1 cellular context compared by ENCODE assay signal in the genomic region with DNA sequence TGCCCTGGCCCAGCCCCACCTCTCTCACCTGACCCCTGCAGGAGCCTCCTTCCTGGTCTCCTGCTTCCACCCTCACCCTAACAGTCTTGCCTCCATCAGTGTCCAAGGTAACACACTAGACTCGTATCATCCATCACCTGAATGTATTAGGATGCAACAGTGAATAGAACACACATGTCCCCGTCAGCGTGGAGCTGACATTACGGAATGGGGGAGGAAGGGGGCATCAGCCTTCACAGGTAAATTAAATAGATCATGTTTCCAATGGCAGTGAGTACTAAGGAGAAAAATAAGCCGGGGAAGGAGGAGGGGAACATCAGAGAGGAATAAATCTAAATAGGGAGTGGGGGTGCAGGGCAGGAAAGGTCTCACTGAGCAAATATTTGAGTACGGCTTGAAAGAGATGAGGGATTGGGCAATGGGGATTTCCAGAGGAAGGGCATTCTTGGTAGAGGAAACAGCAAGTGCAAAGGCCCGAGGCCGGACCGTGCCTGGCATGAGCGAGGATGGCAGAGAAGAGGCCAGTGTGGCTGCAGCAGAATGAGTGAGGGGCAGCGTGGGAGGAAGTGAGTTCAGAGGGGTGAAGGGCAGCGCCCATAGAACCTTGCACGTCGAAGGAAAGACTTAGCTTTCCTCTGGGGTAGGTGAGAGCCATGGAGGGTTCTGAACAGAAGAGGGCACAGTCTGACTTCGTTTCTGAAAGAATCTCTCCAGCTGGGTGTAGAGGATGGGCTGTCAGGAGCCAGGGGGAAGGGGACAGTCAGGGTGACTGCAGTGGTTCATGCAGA.
TF ChIP-seq lines count a peak whose summit lies in the region.

No MANE protein-coding gene starts in this region.

TF ChIP-seq in HepG2, 621 proteins besides CTCF, POLR2A, EP300 and RAD21 (continued from another document and continues in another):
- TF ChIP-seq, protein P1, sequence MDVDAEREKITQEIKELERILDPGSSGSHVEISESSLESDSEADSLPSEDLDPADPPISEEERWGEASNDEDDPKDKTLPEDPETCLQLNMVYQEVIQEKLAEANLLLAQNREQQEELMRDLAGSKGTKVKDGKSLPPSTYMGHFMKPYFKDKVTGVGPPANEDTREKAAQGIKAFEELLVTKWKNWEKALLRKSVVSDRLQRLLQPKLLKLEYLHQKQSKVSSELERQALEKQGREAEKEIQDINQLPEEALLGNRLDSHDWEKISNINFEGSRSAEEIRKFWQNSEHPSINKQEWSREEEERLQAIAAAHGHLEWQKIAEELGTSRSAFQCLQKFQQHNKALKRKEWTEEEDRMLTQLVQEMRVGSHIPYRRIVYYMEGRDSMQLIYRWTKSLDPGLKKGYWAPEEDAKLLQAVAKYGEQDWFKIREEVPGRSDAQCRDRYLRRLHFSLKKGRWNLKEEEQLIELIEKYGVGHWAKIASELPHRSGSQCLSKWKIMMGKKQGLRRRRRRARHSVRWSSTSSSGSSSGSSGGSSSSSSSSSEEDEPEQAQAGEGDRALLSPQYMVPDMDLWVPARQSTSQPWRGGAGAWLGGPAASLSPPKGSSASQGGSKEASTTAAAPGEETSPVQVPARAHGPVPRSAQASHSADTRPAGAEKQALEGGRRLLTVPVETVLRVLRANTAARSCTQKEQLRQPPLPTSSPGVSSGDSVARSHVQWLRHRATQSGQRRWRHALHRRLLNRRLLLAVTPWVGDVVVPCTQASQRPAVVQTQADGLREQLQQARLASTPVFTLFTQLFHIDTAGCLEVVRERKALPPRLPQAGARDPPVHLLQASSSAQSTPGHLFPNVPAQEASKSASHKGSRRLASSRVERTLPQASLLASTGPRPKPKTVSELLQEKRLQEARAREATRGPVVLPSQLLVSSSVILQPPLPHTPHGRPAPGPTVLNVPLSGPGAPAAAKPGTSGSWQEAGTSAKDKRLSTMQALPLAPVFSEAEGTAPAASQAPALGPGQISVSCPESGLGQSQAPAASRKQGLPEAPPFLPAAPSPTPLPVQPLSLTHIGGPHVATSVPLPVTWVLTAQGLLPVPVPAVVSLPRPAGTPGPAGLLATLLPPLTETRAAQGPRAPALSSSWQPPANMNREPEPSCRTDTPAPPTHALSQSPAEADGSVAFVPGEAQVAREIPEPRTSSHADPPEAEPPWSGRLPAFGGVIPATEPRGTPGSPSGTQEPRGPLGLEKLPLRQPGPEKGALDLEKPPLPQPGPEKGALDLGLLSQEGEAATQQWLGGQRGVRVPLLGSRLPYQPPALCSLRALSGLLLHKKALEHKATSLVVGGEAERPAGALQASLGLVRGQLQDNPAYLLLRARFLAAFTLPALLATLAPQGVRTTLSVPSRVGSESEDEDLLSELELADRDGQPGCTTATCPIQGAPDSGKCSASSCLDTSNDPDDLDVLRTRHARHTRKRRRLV (CRISPR knock-in tag; IDR thresholded peaks at IDR 0.05): peak; percentile 90
- no peak for TF ChIP-seq MTF2 (CRISPR knock-in tag; IDR thresholded peaks at IDR 0.05; ENCODE audit: borderline replicate concordance)
- peak; percentile 88 for TF ChIP-seq ZNF788 (CRISPR knock-in tag; IDR thresholded peaks at IDR 0.05; ENCODE audit: borderline replicate concordance)
- TF ChIP-seq ZZZ3 (CRISPR knock-in tag; IDR thresholded peaks at IDR 0.05; ENCODE audit: borderline replicate concordance): peak; percentile 93
- TF ChIP-seq, protein P2, sequence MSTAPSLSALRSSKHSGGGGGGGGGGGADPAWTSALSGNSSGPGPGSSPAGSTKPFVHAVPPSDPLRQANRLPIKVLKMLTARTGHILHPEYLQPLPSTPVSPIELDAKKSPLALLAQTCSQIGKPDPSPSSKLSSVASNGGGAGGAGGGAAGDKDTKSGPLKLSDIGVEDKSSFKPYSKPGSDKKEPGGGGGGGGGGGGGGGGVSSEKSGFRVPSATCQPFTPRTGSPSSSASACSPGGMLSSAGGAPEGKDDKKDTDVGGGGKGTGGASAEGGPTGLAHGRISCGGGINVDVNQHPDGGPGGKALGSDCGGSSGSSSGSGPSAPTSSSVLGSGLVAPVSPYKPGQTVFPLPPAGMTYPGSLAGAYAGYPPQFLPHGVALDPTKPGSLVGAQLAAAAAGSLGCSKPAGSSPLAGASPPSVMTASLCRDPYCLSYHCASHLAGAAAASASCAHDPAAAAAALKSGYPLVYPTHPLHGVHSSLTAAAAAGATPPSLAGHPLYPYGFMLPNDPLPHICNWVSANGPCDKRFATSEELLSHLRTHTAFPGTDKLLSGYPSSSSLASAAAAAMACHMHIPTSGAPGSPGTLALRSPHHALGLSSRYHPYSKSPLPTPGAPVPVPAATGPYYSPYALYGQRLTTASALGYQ (CRISPR knock-in tag; IDR thresholded peaks at IDR 0.05): peak; percentile 97
- TF ChIP-seq, protein P3, sequence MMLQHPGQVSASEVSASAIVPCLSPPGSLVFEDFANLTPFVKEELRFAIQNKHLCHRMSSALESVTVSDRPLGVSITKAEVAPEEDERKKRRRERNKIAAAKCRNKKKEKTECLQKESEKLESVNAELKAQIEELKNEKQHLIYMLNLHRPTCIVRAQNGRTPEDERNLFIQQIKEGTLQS (CRISPR knock-in tag; IDR thresholded peaks at IDR 0.05): peak; percentile 54; the same call in 1 of the 2 replicates
- peak; percentile 92 for TF ChIP-seq KAT8 (CRISPR knock-in tag; IDR thresholded peaks at IDR 0.05)
- no peak for TF ChIP-seq SYNCRIP (IDR thresholded peaks at IDR 0.05; ENCODE audit: insufficient read depth, low read depth, low read length)
- TF ChIP-seq ZNF230 (CRISPR knock-in tag; IDR thresholded peaks at IDR 0.05): peak; percentile 97; the same call in 1 of the 2 replicates
- peak; percentile 89 for TF ChIP-seq ESRRA (CRISPR knock-in tag; IDR thresholded peaks at IDR 0.05; ENCODE audit: low read depth)
- peak; percentile 52; the same call in 1 of the 2 replicates for TF ChIP-seq KDM5A (IDR thresholded peaks at IDR 0.05; ENCODE audit: borderline replicate concordance, low read length)
- TF ChIP-seq ZFP82 (CRISPR knock-in tag; IDR thresholded peaks at IDR 0.05; ENCODE audit: borderline replicate concordance): peak; percentile 96; the same call in 1 of the 2 replicates
- TF ChIP-seq NR1H2 (CRISPR knock-in tag; IDR thresholded peaks at IDR 0.05; ENCODE audit: borderline replicate concordance, low read depth): peak; percentile 87; the same call in 1 of the 2 replicates
- 0 out of 2 replicates have a peak, but pooled peaks have one; percentile 23 for TF ChIP-seq SP2 (CRISPR knock-in tag; IDR thresholded peaks at IDR 0.05)
- no peak for TF ChIP-seq ATRX (CRISPR knock-in tag; IDR thresholded peaks at IDR 0.05; ENCODE audit: borderline replicate concordance)
- TF ChIP-seq HDAC1 (CRISPR knock-in tag; IDR thresholded peaks at IDR 0.05): peak; percentile 99
- peak; percentile 34; the same call in 1 of the 3 replicates for TF ChIP-seq MXI1 (IDR thresholded peaks at IDR 0.05; ENCODE audit: borderline replicate concordance, low read depth, low read length)
- TF ChIP-seq, protein P4, sequence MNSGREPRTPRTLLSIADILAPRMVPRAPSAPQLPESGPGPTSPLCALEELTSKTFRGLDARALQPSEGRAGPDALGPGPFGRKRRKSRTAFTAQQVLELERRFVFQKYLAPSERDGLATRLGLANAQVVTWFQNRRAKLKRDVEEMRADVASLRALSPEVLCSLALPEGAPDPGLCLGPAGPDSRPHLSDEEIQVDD (CRISPR knock-in tag; IDR thresholded peaks at IDR 0.05; ENCODE audit: borderline replicate concordance): no peak
- no peak for TF ChIP-seq WIZ (CRISPR knock-in tag; IDR thresholded peaks at IDR 0.05)
- TF ChIP-seq ZFYVE20 (CRISPR knock-in tag; IDR thresholded peaks at IDR 0.05; ENCODE audit: borderline replicate concordance, low read depth): 0 out of 2 replicates have a peak, but pooled peaks have one; percentile 63
- TF ChIP-seq, protein P5, sequence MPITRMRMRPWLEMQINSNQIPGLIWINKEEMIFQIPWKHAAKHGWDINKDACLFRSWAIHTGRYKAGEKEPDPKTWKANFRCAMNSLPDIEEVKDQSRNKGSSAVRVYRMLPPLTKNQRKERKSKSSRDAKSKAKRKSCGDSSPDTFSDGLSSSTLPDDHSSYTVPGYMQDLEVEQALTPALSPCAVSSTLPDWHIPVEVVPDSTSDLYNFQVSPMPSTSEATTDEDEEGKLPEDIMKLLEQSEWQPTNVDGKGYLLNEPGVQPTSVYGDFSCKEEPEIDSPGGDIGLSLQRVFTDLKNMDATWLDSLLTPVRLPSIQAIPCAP (CRISPR knock-in tag; IDR thresholded peaks at IDR 0.05; ENCODE audit: low read depth): no peak
- TF ChIP-seq, protein P6, sequence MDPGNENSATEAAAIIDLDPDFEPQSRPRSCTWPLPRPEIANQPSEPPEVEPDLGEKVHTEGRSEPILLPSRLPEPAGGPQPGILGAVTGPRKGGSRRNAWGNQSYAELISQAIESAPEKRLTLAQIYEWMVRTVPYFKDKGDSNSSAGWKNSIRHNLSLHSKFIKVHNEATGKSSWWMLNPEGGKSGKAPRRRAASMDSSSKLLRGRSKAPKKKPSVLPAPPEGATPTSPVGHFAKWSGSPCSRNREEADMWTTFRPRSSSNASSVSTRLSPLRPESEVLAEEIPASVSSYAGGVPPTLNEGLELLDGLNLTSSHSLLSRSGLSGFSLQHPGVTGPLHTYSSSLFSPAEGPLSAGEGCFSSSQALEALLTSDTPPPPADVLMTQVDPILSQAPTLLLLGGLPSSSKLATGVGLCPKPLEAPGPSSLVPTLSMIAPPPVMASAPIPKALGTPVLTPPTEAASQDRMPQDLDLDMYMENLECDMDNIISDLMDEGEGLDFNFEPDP (CRISPR knock-in tag; conservative IDR thresholded peaks at IDR 0.05): no peak
- no peak for TF ChIP-seq MLLT10 (CRISPR knock-in tag; IDR thresholded peaks at IDR 0.05)
- TF ChIP-seq ZSCAN9 (CRISPR knock-in tag; IDR thresholded peaks at IDR 0.05; ENCODE audit: borderline replicate concordance): peak; percentile 93
- no peak; the same call in 1 of the 2 replicates for TF ChIP-seq KMT2B (CRISPR knock-in tag; IDR thresholded peaks at IDR 0.05)
- no peak for TF ChIP-seq ZNF7 (CRISPR knock-in tag; IDR thresholded peaks at IDR 0.05)
- TF ChIP-seq CENPT (CRISPR knock-in tag; IDR thresholded peaks at IDR 0.05; ENCODE audit: low read depth): 0 out of 2 replicates have a peak, but pooled peaks have one; percentile 17
- 0 out of 2 replicates have a peak, but pooled peaks have one; percentile 38 for TF ChIP-seq ZNF550 (CRISPR knock-in tag; IDR thresholded peaks at IDR 0.05; ENCODE audit: borderline replicate concordance)
- TF ChIP-seq, protein P7, sequence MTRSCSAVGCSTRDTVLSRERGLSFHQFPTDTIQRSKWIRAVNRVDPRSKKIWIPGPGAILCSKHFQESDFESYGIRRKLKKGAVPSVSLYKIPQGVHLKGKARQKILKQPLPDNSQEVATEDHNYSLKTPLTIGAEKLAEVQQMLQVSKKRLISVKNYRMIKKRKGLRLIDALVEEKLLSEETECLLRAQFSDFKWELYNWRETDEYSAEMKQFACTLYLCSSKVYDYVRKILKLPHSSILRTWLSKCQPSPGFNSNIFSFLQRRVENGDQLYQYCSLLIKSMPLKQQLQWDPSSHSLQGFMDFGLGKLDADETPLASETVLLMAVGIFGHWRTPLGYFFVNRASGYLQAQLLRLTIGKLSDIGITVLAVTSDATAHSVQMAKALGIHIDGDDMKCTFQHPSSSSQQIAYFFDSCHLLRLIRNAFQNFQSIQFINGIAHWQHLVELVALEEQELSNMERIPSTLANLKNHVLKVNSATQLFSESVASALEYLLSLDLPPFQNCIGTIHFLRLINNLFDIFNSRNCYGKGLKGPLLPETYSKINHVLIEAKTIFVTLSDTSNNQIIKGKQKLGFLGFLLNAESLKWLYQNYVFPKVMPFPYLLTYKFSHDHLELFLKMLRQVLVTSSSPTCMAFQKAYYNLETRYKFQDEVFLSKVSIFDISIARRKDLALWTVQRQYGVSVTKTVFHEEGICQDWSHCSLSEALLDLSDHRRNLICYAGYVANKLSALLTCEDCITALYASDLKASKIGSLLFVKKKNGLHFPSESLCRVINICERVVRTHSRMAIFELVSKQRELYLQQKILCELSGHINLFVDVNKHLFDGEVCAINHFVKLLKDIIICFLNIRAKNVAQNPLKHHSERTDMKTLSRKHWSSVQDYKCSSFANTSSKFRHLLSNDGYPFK (CRISPR knock-in tag; IDR thresholded peaks at IDR 0.05; ENCODE audit: borderline replicate concordance): peak; percentile 80
- TF ChIP-seq, protein P8, sequence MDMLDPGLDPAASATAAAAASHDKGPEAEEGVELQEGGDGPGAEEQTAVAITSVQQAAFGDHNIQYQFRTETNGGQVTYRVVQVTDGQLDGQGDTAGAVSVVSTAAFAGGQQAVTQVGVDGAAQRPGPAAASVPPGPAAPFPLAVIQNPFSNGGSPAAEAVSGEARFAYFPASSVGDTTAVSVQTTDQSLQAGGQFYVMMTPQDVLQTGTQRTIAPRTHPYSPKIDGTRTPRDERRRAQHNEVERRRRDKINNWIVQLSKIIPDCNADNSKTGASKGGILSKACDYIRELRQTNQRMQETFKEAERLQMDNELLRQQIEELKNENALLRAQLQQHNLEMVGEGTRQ (IDR thresholded peaks at IDR 0.05; ENCODE audit: low read depth, low read length): no peak
- TF ChIP-seq, protein P8 (CRISPR knock-in tag; IDR thresholded peaks at IDR 0.05; ENCODE audit: borderline replicate concordance): no peak
- TF ChIP-seq ZNF292 (CRISPR knock-in tag; IDR thresholded peaks at IDR 0.05; ENCODE audit: borderline replicate concordance, low read depth): peak; percentile 74; the same call in 1 of the 2 replicates
- TF ChIP-seq PHB2 (IDR thresholded peaks at IDR 0.05; ENCODE audit: partially characterized antibody): no peak
- peak; percentile 99 for TF ChIP-seq MIER3 (CRISPR knock-in tag; IDR thresholded peaks at IDR 0.05; ENCODE audit: borderline replicate concordance)
- TF ChIP-seq JDP2 (CRISPR knock-in tag; IDR thresholded peaks at IDR 0.05; ENCODE audit: borderline replicate concordance): peak; percentile 88; the same call in 1 of the 2 replicates
- TF ChIP-seq, protein P9, sequence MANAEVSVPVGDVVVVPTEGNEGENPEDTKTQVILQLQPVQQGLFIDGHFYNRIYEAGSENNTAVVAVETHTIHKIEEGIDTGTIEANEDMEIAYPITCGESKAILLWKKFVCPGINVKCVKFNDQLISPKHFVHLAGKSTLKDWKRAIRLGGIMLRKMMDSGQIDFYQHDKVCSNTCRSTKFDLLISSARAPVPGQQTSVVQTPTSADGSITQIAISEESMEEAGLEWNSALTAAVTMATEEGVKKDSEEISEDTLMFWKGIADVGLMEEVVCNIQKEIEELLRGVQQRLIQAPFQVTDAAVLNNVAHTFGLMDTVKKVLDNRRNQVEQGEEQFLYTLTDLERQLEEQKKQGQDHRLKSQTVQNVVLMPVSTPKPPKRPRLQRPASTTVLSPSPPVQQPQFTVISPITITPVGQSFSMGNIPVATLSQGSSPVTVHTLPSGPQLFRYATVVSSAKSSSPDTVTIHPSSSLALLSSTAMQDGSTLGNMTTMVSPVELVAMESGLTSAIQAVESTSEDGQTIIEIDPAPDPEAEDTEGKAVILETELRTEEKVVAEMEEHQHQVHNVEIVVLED (CRISPR knock-in tag; IDR thresholded peaks at IDR 0.05; ENCODE audit: borderline replicate concordance): peak; percentile 81
- TF ChIP-seq, protein P10, sequence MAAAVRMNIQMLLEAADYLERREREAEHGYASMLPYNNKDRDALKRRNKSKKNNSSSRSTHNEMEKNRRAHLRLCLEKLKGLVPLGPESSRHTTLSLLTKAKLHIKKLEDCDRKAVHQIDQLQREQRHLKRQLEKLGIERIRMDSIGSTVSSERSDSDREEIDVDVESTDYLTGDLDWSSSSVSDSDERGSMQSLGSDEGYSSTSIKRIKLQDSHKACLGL (CRISPR knock-in tag; IDR thresholded peaks at IDR 0.05): peak; percentile 63; the same call in 1 of the 2 replicates
- TF ChIP-seq KMT2A (CRISPR knock-in tag; IDR thresholded peaks at IDR 0.05): peak; percentile 49
